In the genomic region with DNA sequence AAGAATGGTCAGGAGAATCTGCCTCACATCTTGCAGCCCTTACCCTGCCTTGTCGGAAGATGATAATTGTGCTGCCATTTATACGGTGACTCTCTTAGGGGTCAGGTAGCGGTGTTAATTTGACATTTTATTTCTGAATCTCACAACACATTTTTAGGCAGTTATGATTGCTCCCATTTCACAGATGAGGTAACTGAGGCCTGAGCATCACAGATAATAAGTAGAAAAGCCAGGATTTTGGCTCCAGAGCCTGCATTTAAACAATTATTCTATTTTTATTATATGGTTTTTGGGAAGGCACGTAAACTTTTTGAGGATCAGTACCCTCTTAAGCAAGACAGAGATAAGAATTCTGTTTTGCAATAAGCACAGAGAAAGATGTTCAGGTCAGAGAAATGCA, we compare ENCODE assay signal across 31 cellular contexts.
A peak's percentile ranks its signal among the peaks of the same experiment; 100 is the strongest.
DNase-seq lines count a peak whose midpoint lies in the region; ATAC-seq, FAIRE-seq and TF ChIP-seq lines count a peak whose summit lies in the region.
"Had no signal": no experiment of that assay in that cellular context is flagged by ENCODE, and none has a peak within 500 bp of the region (broad histone marks: within the 10 kb centered on the region; RNA-seq: fewer than 3 reads in every experiment).

No MANE protein-coding gene starts in this region.

- TF ChIP-seq POLR2A in HepG2 (IDR thresholded peaks at IDR 0.05; ENCODE audit: insufficient read depth in 1 of 2, low read depth in 2 of 2, low read length in 2 of 2) (no peak), right lobe of liver (IDR thresholded peaks at IDR 0.05) (no peak), K562 (conservative IDR thresholded peaks at IDR 0.05) (no peak)

- FAIRE-seq in HepG2 (lab: Jason Lieb, UNC), result no peak
- no peak for FAIRE-seq in K562 (lab: Jason Lieb, UNC)
- FAIRE-seq: A204.1, A549, D721Med had no signal

- H4K20me1 ChIP-seq in HepG2 (ENCODE audit: insufficient read depth, low read length), result no peaks in the 10 kb centered on the region
- no peaks in the 10 kb centered on the region for H4K20me1 ChIP-seq in K562 (replicated peaks; ENCODE audit: control insufficient read depth, insufficient read depth, low read length)
- H4K20me1 ChIP-seq: BLaER1; BLaER1 treated with 17β-estradiol and CSF1 and Interleukin-3, amounts not matched to agents 10 nM and 100 nM had no signal

- 43% methylated on average over 4 of the region's 4 CpGs for WGBS in HepG2 (ENCODE audit: low lambda C conversion rate)
- WGBS in right lobe of liver (ENCODE audit: insufficient coverage, low coverage, low lambda C conversion rate, missing lambda C conversion rate), result 59% methylated on average over 4 of the region's 4 CpGs
- 35% methylated on average over 4 of the region's 4 CpGs for WGBS in K562 (ENCODE audit: insufficient coverage, low coverage, missing lambda C conversion rate)

- intact Hi-C loops in HepG2 (cut with micrococcal nuclease; ENCODE audit: unreplicated experiment) (no loop called here), right lobe of liver (cut with DNase I) (no loop called here), K562 (cut with micrococcal nuclease) (no loop called here)

- H2AFZ ChIP-seq in HepG2 (ENCODE audit: low read length), result no peak overlapping the region
- H2AFZ ChIP-seq in K562 (ENCODE audit: low read depth, low read length), result no peak overlapping the region

- H3K4me2 ChIP-seq in HepG2 (ENCODE audit: low read depth, low read length), result no peak overlapping the region
- no peak overlapping the region for H3K4me2 ChIP-seq in K562 (ENCODE audit: insufficient read depth, low read length)
- H3K4me2 ChIP-seq: A549; BLaER1; BLaER1 treated with 17β-estradiol and CSF1 and Interleukin-3, amounts not matched to agents 10 nM and 100 nM had no signal

- H3K27me3 ChIP-seq in HepG2 (ENCODE audit: control insufficient read depth in 1 of 2, insufficient read depth in 2 of 2, low read length in 2 of 2) (peaks cover 0 to 14% of the 10 kb centered on the region in 2 experiments; a peak in 4 of 5 replicates), right lobe of liver (no peaks in the 10 kb centered on the region), K562 (ENCODE audit: control insufficient read depth in 2 of 2, insufficient read depth in 2 of 2, low read length in 2 of 2) (no peaks in the 10 kb centered on the region; a peak in 1 of 5 replicates), MG63 (peaks cover 10% of the 10 kb centered on the region)
- H3K27me3 ChIP-seq: BLaER1; BLaER1 treated with 17β-estradiol and CSF1 and Interleukin-3, amounts not matched to agents 10 nM and 100 nM had no signal

- TF ChIP-seq RAD21 in HepG2 (CRISPR knock-in tag; IDR thresholded peaks at IDR 0.05) (no peak), K562 (CRISPR knock-in tag; conservative IDR thresholded peaks at IDR 0.05 in 1 of 2, IDR thresholded peaks at IDR 0.05 in 1 of 2) (no peak)

- H3K79me2 ChIP-seq in HepG2 (ENCODE audit: insufficient read depth, low read length), result no peaks in the 10 kb centered on the region
- no peaks in the 10 kb centered on the region for H3K79me2 ChIP-seq in K562 (ENCODE audit: control insufficient read depth, insufficient read depth, low read length)

- no peaks in the 10 kb centered on the region for H3K9me3 ChIP-seq in HepG2 (ENCODE audit: low read length)
- no peaks in the 10 kb centered on the region for H3K9me3 ChIP-seq in right lobe of liver
- H3K9me3 ChIP-seq in K562 (replicated peaks; ENCODE audit: control insufficient read depth, insufficient read depth, low read depth, low read length), result no peaks in the 10 kb centered on the region
- H3K9me3 ChIP-seq in MG63, result no peaks in the 10 kb centered on the region
- H3K9me3 ChIP-seq: A549, BE2C had no signal

- TF ChIP-seq EP300 in HepG2 (IDR thresholded peaks at IDR 0.05; ENCODE audit: low read depth in 2 of 2, low read length in 2 of 2), result no peak
- no peak for TF ChIP-seq EP300 in HepG2 (CRISPR knock-in tag; IDR thresholded peaks at IDR 0.05; ENCODE audit: borderline replicate concordance)
- no peak for TF ChIP-seq EP300 in K562 (IDR thresholded peaks at IDR 0.05; ENCODE audit: low read length)

- no peak overlapping the region for H3K4me3 ChIP-seq in HepG2 (replicated peaks in 1 of 3; ENCODE audit: insufficient read depth in 1 of 3, low read depth in 2 of 3, low read length in 3 of 3)
- no peak overlapping the region for H3K4me3 ChIP-seq in right lobe of liver
- no peak overlapping the region for H3K4me3 ChIP-seq in K562
- no peak overlapping the region for H3K4me3 ChIP-seq in MG63
- H3K4me3 ChIP-seq: A549; BLaER1; BLaER1 treated with 17β-estradiol and CSF1 and Interleukin-3, amounts not matched to agents 10 nM and 100 nM had no signal

- BruUV-seq in HepG2 (replicated peaks; lab: Mats Ljungman, UMichigan) (no TSS peak), K562 (replicated peaks; lab: Mats Ljungman, UMichigan) (no TSS peak)

- no peak overlapping the region for H3K9ac ChIP-seq in HepG2 (ENCODE audit: insufficient read depth, low read depth, low read length)
- H3K9ac ChIP-seq in K562 (ENCODE audit: insufficient read depth in 1 of 2, low read depth in 2 of 2, low read length in 2 of 2), result no peak overlapping the region
- H3K9ac ChIP-seq: BLaER1; BLaER1 treated with 17β-estradiol and CSF1 and Interleukin-3, amounts not matched to agents 10 nM and 100 nM had no signal

- H3K36me3 ChIP-seq in HepG2 (replicated peaks in 1 of 2; ENCODE audit: control insufficient read depth in 1 of 2, insufficient read depth in 2 of 2, low read length in 2 of 2) (no peaks in the 10 kb centered on the region), right lobe of liver (no peaks in the 10 kb centered on the region), K562 (ENCODE audit: control insufficient read depth, insufficient read depth, low read length) (no peaks in the 10 kb centered on the region), MG63 (no peaks in the 10 kb centered on the region)
- H3K36me3 ChIP-seq: BE2C; BLaER1; BLaER1 treated with 17β-estradiol and CSF1 and Interleukin-3, amounts not matched to agents 10 nM and 100 nM had no signal

- no peaks in the 10 kb centered on the region for H3K9me1 ChIP-seq in K562 (ENCODE audit: control insufficient read depth, insufficient read depth, low read length)

- DNase-seq in HepG2 (ENCODE audit: low spot score) (no peak), right lobe of liver (no peak), K562 (ENCODE audit: extremely low read depth in 1 of 4, low spot score in 3 of 4) (no peak), MG63 (no peak)
- DNase-seq: 8988T; ACHN; AML-193; BE2C; C1 segment of cervical spinal cord; Caco-2; Calu3; CD4-positive, alpha-beta memory T cell; CD4-positive, alpha-beta T cell; CD4-positive, CD25-positive, alpha-beta regulatory T cell; CD8-positive, alpha-beta memory T cell; CD8-positive, alpha-beta T cell; COR-L47; DMS 273 treated with DMSO at 0.1 percent for 48 hours; DMS153; DMS53; DMS79; DMS79 treated with DMSO at 0.1 percent for 48 hours; DND-41; EL had no signal

- H3K4me1 ChIP-seq in HepG2 (ENCODE audit: insufficient read depth, low read length) (peaks cover 11% of the 10 kb centered on the region), right lobe of liver (no peaks in the 10 kb centered on the region), K562 (replicated peaks in 1 of 2; ENCODE audit: control insufficient read depth in 2 of 2, insufficient read depth in 2 of 2, low read length in 2 of 2) (no peaks in the 10 kb centered on the region; a peak in 2 of 5 replicates)
- H3K4me1 ChIP-seq: A549, BE2C, Caco-2 had no signal

- POLR2A ChIA-PET in HepG2 (lab: Yijun Ruan, JAX), result no interaction called here
- POLR2A ChIA-PET in K562 (lab: Yijun Ruan, JAX), result no interaction called here

- H3K27ac ChIP-seq in HepG2 (ENCODE audit: extremely low read length, insufficient read depth, low read length), result no peak overlapping the region
- H3K27ac ChIP-seq in right lobe of liver, result no peak overlapping the region
- H3K27ac ChIP-seq in K562 (ENCODE audit: extremely low read depth, low read depth, low read length), result no peak overlapping the region
- H3K27ac ChIP-seq: 22Rv1; A549; BLaER1; BLaER1 treated with 17β-estradiol and CSF1 and Interleukin-3, amounts not matched to agents 10 nM and 100 nM; C4-2B had no signal

- CTCF ChIA-PET in HepG2 (lab: Yijun Ruan, JAX; ENCODE audit: low intra/inter-chr PET ratio, low total read pairs), result no interaction called here
- CTCF ChIA-PET in K562 (lab: Yijun Ruan, JAX; ENCODE audit: low intra/inter-chr PET ratio), result no interaction called here

- TF ChIP-seq CTCF in HepG2 (CRISPR knock-in tag; IDR thresholded peaks at IDR 0.05), result no peak
- TF ChIP-seq CTCF in right lobe of liver (IDR thresholded peaks at IDR 0.05), result no peak
- no peak for TF ChIP-seq CTCF in K562 (IDR thresholded peaks at IDR 0.05 in 2 of 3, conservative IDR thresholded peaks at IDR 0.05 in 1 of 3; ENCODE audit: insufficient read depth in 2 of 3, low read depth in 1 of 3, low read length in 3 of 3)

- ATAC-seq in HepG2 (no peak), right lobe of liver (no peak), K562 (no peak)
- ATAC-seq: A549; CD8-positive, alpha-beta T cell had no signal

- in situ Hi-C loops in HepG2 (cut with HindIII; ENCODE audit: extremely low pct_ligation_motif_present, low pct_unique_long_range_greater_than_20kb) (no loop called here), K562 (cut with MboI) (no loop called here)

TF ChIP-seq in HepG2, 621 proteins besides CTCF, POLR2A, EP300 and RAD21:
- peak; percentile 40; the same call in 1 of the 2 replicates for TF ChIP-seq ZNF629 (CRISPR knock-in tag; conservative IDR thresholded peaks at IDR 0.05)
- TF ChIP-seq, protein P1, sequence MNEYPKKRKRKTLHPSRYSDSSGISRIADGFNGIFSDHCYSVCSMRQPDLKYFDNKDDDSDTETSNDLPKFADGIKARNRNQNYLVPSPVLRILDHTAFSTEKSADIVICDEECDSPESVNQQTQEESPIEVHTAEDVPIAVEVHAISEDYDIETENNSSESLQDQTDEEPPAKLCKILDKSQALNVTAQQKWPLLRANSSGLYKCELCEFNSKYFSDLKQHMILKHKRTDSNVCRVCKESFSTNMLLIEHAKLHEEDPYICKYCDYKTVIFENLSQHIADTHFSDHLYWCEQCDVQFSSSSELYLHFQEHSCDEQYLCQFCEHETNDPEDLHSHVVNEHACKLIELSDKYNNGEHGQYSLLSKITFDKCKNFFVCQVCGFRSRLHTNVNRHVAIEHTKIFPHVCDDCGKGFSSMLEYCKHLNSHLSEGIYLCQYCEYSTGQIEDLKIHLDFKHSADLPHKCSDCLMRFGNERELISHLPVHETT (CRISPR knock-in tag; conservative IDR thresholded peaks at IDR 0.05), result no peak
TF ChIP-seq in HepG2: peak in this region for 1.

TF ChIP-seq in K562, 482 proteins besides CTCF, POLR2A, EP300 and RAD21 (continues in another document):
- no peak for TF ChIP-seq ZNF41 (CRISPR knock-in tag; conservative IDR thresholded peaks at IDR 0.05)
- peak in 1 of 2 experiments; percentile 60; a peak in 2 of 4 replicates for TF ChIP-seq RCOR1 (IDR thresholded peaks at IDR 0.05; ENCODE audit: borderline replicate concordance in 1 of 2, low read depth in 2 of 2, low read length in 2 of 2)
- TF ChIP-seq BCOR (IDR thresholded peaks at IDR 0.05), result peak; percentile 75
- TF ChIP-seq ZNF324 (CRISPR knock-in tag; IDR thresholded peaks at IDR 0.05), result no peak
- TF ChIP-seq RBM25 (IDR thresholded peaks at IDR 0.05; ENCODE audit: low read depth, low read length, severe bottlenecking), result peak; percentile 97
- no peak for TF ChIP-seq ZZZ3 (IDR thresholded peaks at IDR 0.05)
- no peak for TF ChIP-seq PHB (CRISPR knock-in tag; IDR thresholded peaks at IDR 0.05)
- TF ChIP-seq KDM1A (IDR thresholded peaks at IDR 0.05), result peak; percentile 29 to 36; a peak in 2 of 4 replicates
